ENCODE assay signal across 20 cellular contexts in genomic region chr22:36930041-36930935, GRCh38. TPM values are rescaled to one million over a fixed set of nuclear protein-coding genes. Genes with fewer than 3 reads are reported as not detected.
DNase-seq lines count a peak whose midpoint lies in the region; ATAC-seq, FAIRE-seq and TF ChIP-seq lines count a peak whose summit lies in the region.
"Had no signal": no experiment of that assay in that cellular context is flagged by ENCODE, and none has a peak within 500 bp of the region (broad histone marks: within the 10 kb centered on the region; RNA-seq: fewer than 3 reads in every experiment).

No MANE protein-coding gene starts in this region.

- H3K36me3 ChIP-seq in BLaER1 (peaks cover 49% of the 10 kb centered on the region), neural progenitor cell (no peaks in the 10 kb centered on the region)
- H3K36me3 ChIP-seq: SJSA1 had no signal

- H4K20me1 ChIP-seq in BLaER1 (no peaks in the 10 kb centered on the region), H9 (ENCODE audit: control insufficient read depth, insufficient read depth, insufficient read length) (no peaks in the 10 kb centered on the region), neural progenitor cell (ENCODE audit: low read depth) (no peaks in the 10 kb centered on the region)

- TF ChIP-seq CTCF in H9 (conservative IDR thresholded peaks at IDR 0.05) (no peak), neural progenitor cell (IDR thresholded peaks at IDR 0.05) (no peak), D721Med (IDR thresholded peaks at IDR 0.05; ENCODE audit: insufficient read depth, missing control alignments) (no peak)

- WGBS in H9 (ENCODE audit: extremely low coverage, insufficient read length, low lambda C conversion rate): no CpG with 5 or more reads among the region's 20 CpGs

- intact Hi-C loops in dendritic cell treated with granulocyte-macrophage colony-stimulating factor and Interleukin-4, amounts not matched to agents 40 ng/mL and 50 ng/mL, for 4 days (cut with micrococcal nuclease): no loop called here

- peaks cover 48% of the 10 kb centered on the region for H3K27me3 Mint-ChIP-seq in H9 (ENCODE audit: low read depth)
- H3K27me3 Mint-ChIP-seq in dendritic cell treated with granulocyte-macrophage colony-stimulating factor and Interleukin-4, amounts not matched to agents 40 ng/mL and 50 ng/mL, for 4 days: no peaks in the 10 kb centered on the region
- peaks cover 12% of the 10 kb centered on the region for H3K27me3 Mint-ChIP-seq in neural progenitor cell (ENCODE audit: insufficient read depth, low read depth)

- H3K9ac ChIP-seq in BLaER1 (peak overlapping the region; percentile 62), H9 (ENCODE audit: extremely low read depth, insufficient read length, low read length) (no peak overlapping the region), neural progenitor cell (no peak overlapping the region)

- no peak for FAIRE-seq in D721Med (lab: Jason Lieb, UNC)
- FAIRE-seq: A204.1, GM12878, GM19239 had no signal

- H3K4me3 Mint-ChIP-seq in H9 (no peak overlapping the region; a peak in 1 of 5 replicates), neural progenitor cell (no peak overlapping the region)
- no peak overlapping the region for H3K4me3 Mint-ChIP-seq in dendritic cell treated with granulocyte-macrophage colony-stimulating factor and Interleukin-4, amounts not matched to agents 40 ng/mL and 50 ng/mL, for 4 days
- H3K4me3 Mint-ChIP-seq: CD14-positive monocyte had no signal

- no peak overlapping the region for H2AFZ ChIP-seq in H9 (ENCODE audit: low read length)
- peak overlapping the region; percentile 89 for H2AFZ ChIP-seq in neural progenitor cell (replicated peaks)

- no peak overlapping the region for H3K56ac ChIP-seq in H9 (ENCODE audit: insufficient read length, low read depth, low read length)

- H3K9me3 ChIP-seq in BLaER1 (no peaks in the 10 kb centered on the region), H9 (ENCODE audit: control insufficient read depth, low read depth, low read length) (no peaks in the 10 kb centered on the region), neural progenitor cell (ENCODE audit: low read depth) (no peaks in the 10 kb centered on the region)
- H3K9me3 ChIP-seq: SJSA1 had no signal

- peak overlapping the region; percentile 85 for H3K27ac ChIP-seq in BLaER1
- H3K27ac ChIP-seq in H9 (ENCODE audit: insufficient read length, low read depth, low read length): no peak overlapping the region
- no peak overlapping the region for H3K27ac ChIP-seq in neural progenitor cell
- H3K27ac ChIP-seq: SJSA1 had no signal

- DNase-seq in H9: peak; percentile 18
- no peak for DNase-seq in neural progenitor cell (ENCODE audit: low spot score)
- DNase-seq in D721Med (ENCODE audit: insufficient read length, low spot score): no peak
- no peak for DNase-seq in GM19240 (ENCODE audit: insufficient read length, low spot score)
- no peak for DNase-seq in NCI-H2081 treated with DMSO at 0.1 percent for 48 hours (lab: John Stamatoyannopoulos, UW)
- DNase-seq: COR-L47, DMS53, GOT3, Karpas-422, NCI-H1417, NCI-H1930, NCI-H526 had no signal

- no peak overlapping the region for H3K14ac ChIP-seq in H9 (ENCODE audit: insufficient read depth, low read length)

- H3K79me2 ChIP-seq in H9 (ENCODE audit: insufficient read depth, low read length) (no peaks in the 10 kb centered on the region), neural progenitor cell (ENCODE audit: low read depth) (no peaks in the 10 kb centered on the region)

- H3T11ph ChIP-seq in H9 (ENCODE audit: low read length): no peak overlapping the region

- H3K36me3 Mint-ChIP-seq in H9 (ENCODE audit: insufficient read depth in 1 of 3, low read depth in 3 of 3) (no peaks in the 10 kb centered on the region), neural progenitor cell (no peaks in the 10 kb centered on the region)
- H3K36me3 Mint-ChIP-seq in dendritic cell treated with granulocyte-macrophage colony-stimulating factor and Interleukin-4, amounts not matched to agents 40 ng/mL and 50 ng/mL, for 4 days (ENCODE audit: low read depth): peaks cover 100% of the 10 kb centered on the region

- no peak overlapping the region for H2BK120ac ChIP-seq in H9 (ENCODE audit: low read depth, low read length, poor library complexity, severe bottlenecking)

- H2BK12ac ChIP-seq in H9 (ENCODE audit: insufficient read length, low read depth, low read length): no peak overlapping the region

- H3K27ac Mint-ChIP-seq in H9 (no peak overlapping the region), neural progenitor cell (peak overlapping the region; percentile 88)
- peak overlapping the region; percentile 4 for H3K27ac Mint-ChIP-seq in dendritic cell treated with granulocyte-macrophage colony-stimulating factor and Interleukin-4, amounts not matched to agents 40 ng/mL and 50 ng/mL, for 4 days

- H3K4me2 ChIP-seq in BLaER1: peak overlapping the region; percentile 98
- no peak overlapping the region for H3K4me2 ChIP-seq in H9 (ENCODE audit: insufficient read depth, insufficient read length, low read length)
- no peak overlapping the region for H3K4me2 ChIP-seq in neural progenitor cell

- H3K4ac ChIP-seq in H9 (ENCODE audit: low read depth, low read length): no peak overlapping the region

- H3K79me1 ChIP-seq in H9 (ENCODE audit: insufficient read depth, low read depth, low read length, poor library complexity, severe bottlenecking): no peaks in the 10 kb centered on the region

- H4K5ac ChIP-seq in H9 (ENCODE audit: insufficient read length, low read depth, low read length): no peak overlapping the region

- H3K18ac ChIP-seq in H9 (ENCODE audit: insufficient read length, low read depth, low read length): no peak overlapping the region

- no peak overlapping the region for H2BK5ac ChIP-seq in H9 (ENCODE audit: insufficient read length, low read length)

- ATAC-seq in GM18517 (IDR thresholded peaks at IDR 0.05; ENCODE audit: unreplicated experiment): no peak
- ATAC-seq: GM12878 had no signal

- no peak overlapping the region for H4K8ac ChIP-seq in H9 (replicated peaks; ENCODE audit: insufficient read length, low read depth, low read length)

- H2BK15ac ChIP-seq in H9 (ENCODE audit: low read depth, low read length): no peak overlapping the region

- no peak overlapping the region for H2AK5ac ChIP-seq in H9 (ENCODE audit: insufficient read length, low read length)

- no peak overlapping the region for H3K23ac ChIP-seq in H9 (ENCODE audit: insufficient read length, low read depth, low read length)

- H3K4me1 Mint-ChIP-seq in H9: peaks cover 0 to 4% of the 10 kb centered on the region in 2 experiments; a peak in 1 of 4 replicates
- H3K4me1 Mint-ChIP-seq in dendritic cell treated with granulocyte-macrophage colony-stimulating factor and Interleukin-4, amounts not matched to agents 40 ng/mL and 50 ng/mL, for 4 days (ENCODE audit: low read depth): peaks cover 49% of the 10 kb centered on the region
- peaks cover 27% of the 10 kb centered on the region for H3K4me1 Mint-ChIP-seq in neural progenitor cell
- H3K4me1 Mint-ChIP-seq: CD14-positive monocyte had no signal

- H3K23me2 ChIP-seq in H9 (ENCODE audit: insufficient read length, low read depth, low read length, poor library complexity, severe bottlenecking): no peaks in the 10 kb centered on the region

- no peak overlapping the region for H4K91ac ChIP-seq in H9 (ENCODE audit: insufficient read length, low read depth, low read length)

- H3K4me1 ChIP-seq in BLaER1 (peaks cover 90% of the 10 kb centered on the region), H9 (ENCODE audit: insufficient read depth, low read length) (no peaks in the 10 kb centered on the region), neural progenitor cell (peaks cover 5% of the 10 kb centered on the region)

- no peak overlapping the region for H2BK20ac ChIP-seq in H9 (ENCODE audit: low read depth, low read length, poor library complexity, severe bottlenecking)

- H3K27me3 ChIP-seq in BLaER1: no peaks in the 10 kb centered on the region
- H3K27me3 ChIP-seq in H9 (ENCODE audit: insufficient read depth, low read length): no peaks in the 10 kb centered on the region; the same call in 1 of the 2 replicates
- H3K27me3 ChIP-seq in neural progenitor cell: no peaks in the 10 kb centered on the region

- peak overlapping the region; percentile 45 for H3K4me3 ChIP-seq in BLaER1
- no peak overlapping the region for H3K4me3 ChIP-seq in neural progenitor cell
- H3K4me3 ChIP-seq: GM12878, SJSA1 had no signal

- no peaks in the 10 kb centered on the region for H3F3A ChIP-seq in neural progenitor cell (ENCODE audit: low read depth)

- H3K9me3 Mint-ChIP-seq in H9 (no peaks in the 10 kb centered on the region), neural progenitor cell (no peaks in the 10 kb centered on the region)
- no peaks in the 10 kb centered on the region for H3K9me3 Mint-ChIP-seq in dendritic cell treated with granulocyte-macrophage colony-stimulating factor and Interleukin-4, amounts not matched to agents 40 ng/mL and 50 ng/mL, for 4 days

RNA-seq across cellular contexts. Expression of gene CSF2RB, which starts 16.9 kb away (rescaled TPM):
- total RNA-seq in H9 (2021): not detected in 2 replicates
- total RNA-seq in neural progenitor cell (ENCODE audit: low replicate concordance): 0.03 TPM in 1 of 2 replicates, not detected in the other

Comparison
In these comparisons a context has a peak if more than half of its experiments do, and no peak if none do; other contexts are left out.
1. H3K27ac Mint-ChIP-seq: peak in dendritic cell treated with granulocyte-macrophage colony-stimulating factor and Interleukin-4, amounts not matched to agents 40 ng/mL and 50 ng/mL, for 4 days (single experiment) and neural progenitor cell (single experiment); none in H9 (0 of 3).